ENCODE assay signal across 8 cellular contexts in the genomic region with DNA sequence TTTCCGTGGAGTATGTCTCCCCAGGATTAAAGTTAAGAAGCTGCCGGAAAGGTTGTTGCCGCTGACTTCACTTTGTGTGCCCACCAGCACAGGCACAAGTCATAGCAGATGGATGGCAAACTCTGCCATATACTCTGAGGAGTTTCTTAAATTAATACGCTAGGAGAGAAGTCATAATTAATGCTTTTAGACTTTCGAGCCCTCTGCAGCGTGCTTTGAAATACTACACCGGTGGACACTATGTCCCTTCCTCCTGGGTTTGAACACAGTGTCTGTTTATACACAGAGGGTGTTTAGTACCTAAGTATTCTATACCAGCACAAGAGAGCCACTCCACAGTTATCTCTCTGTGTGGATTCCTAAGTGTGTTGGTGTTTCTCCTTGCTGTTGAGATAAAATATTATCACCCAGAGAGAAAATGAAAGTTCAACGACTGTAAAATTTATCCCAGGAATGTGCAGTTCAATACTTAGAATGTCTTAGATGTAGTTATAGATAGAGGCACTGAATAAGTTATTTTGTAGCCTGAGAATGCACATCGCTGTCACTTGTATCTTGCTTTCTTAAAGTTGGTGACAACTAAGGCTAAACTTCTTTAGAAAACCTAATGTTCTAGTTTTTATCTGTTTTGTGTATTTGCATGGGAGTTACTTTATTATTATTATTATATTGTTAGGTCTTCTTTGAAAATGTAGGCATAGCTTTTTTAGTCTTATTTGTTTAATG. TPM values are rescaled to one million over a fixed set of nuclear protein-coding genes. Genes with fewer than 3 reads are reported as not detected.
DNase-seq lines count a peak whose midpoint lies in the region; FAIRE-seq and TF ChIP-seq lines count a peak whose summit lies in the region.

No MANE protein-coding gene starts in this region.

- no peaks in the 10 kb centered on the region for H3K9me3 Mint-ChIP-seq in Calu3 (ENCODE audit: low read depth, unreplicated experiment)
- no peaks in the 10 kb centered on the region for H3K9me3 Mint-ChIP-seq in immature natural killer cell
- H3K9me3 Mint-ChIP-seq in stimulated activated naive CD8-positive, alpha-beta T cell treated with anti-CD3 and anti-CD28 coated beads, Interleukin-15, Interleukin-2, amounts not matched to agents 100 ng/mL and 50 ng/mL, for 24 hours = no peaks in the 10 kb centered on the region

- peaks cover 46% of the 10 kb centered on the region for H3F3A ChIP-seq in MM.1S (ENCODE audit: insufficient read depth, low read length)

- H3K4me1 ChIP-seq in MM.1S (ENCODE audit: low read length) = peaks cover 29% of the 10 kb centered on the region

- no peak overlapping the region for H2AFZ ChIP-seq in MM.1S (ENCODE audit: low read length)

- peak overlapping the region; percentile 96 for H3K27ac ChIP-seq in MM.1S (ENCODE audit: low read length)

- H3K4me1 Mint-ChIP-seq in Calu3 (ENCODE audit: low read depth, unreplicated experiment) (peaks cover 46% of the 10 kb centered on the region), immature natural killer cell (peaks cover 67 to 82% of the 10 kb centered on the region in 2 donors)
- peaks cover 71% of the 10 kb centered on the region for H3K4me1 Mint-ChIP-seq in stimulated activated naive CD8-positive, alpha-beta T cell treated with anti-CD3 and anti-CD28 coated beads, Interleukin-15, Interleukin-2, amounts not matched to agents 100 ng/mL and 50 ng/mL, for 24 hours (ENCODE audit: low read depth)

- TF ChIP-seq CTCF in Calu3 (IDR thresholded peaks at IDR 0.05; ENCODE audit: unreplicated experiment) = no peak
- TF ChIP-seq CTCF in MM.1S (IDR thresholded peaks at IDR 0.05; ENCODE audit: low read length) = no peak

- no peaks in the 10 kb centered on the region for H3K9me3 ChIP-seq in MM.1S (replicated peaks; ENCODE audit: insufficient read depth, low read length)

- H3K4me2 ChIP-seq in MM.1S (ENCODE audit: low read depth, low read length) = peak overlapping the region; percentile 77

- DNase-seq in Calu3 (no peak), MM.1S (peak; percentile 35), amniotic epithelial cell (ENCODE audit: low read depth) (peak; percentile 37), immature natural killer cell (no peak), cortex of kidney (lab: John Stamatoyannopoulos, UW) (no peak), iPS-NIHi11 (ENCODE audit: low spot score) (no peak), GM12891 (ENCODE audit: insufficient read length, low spot score) (no peak)

- H3K36me3 Mint-ChIP-seq in Calu3 (ENCODE audit: insufficient read depth, unreplicated experiment) (peaks cover 68% of the 10 kb centered on the region), immature natural killer cell (peaks cover 0 to 4% (median 0%) of the 10 kb centered on the region in 3 donors)
- H3K36me3 Mint-ChIP-seq in stimulated activated naive CD8-positive, alpha-beta T cell treated with anti-CD3 and anti-CD28 coated beads, Interleukin-15, Interleukin-2, amounts not matched to agents 100 ng/mL and 50 ng/mL, for 24 hours (ENCODE audit: low read depth) = peaks cover 39% of the 10 kb centered on the region

- H3K4me3 ChIP-seq in MM.1S (ENCODE audit: low read length) = peak overlapping the region; percentile 96

- CTCF ChIA-PET in Calu3 (lab: Charles Lee) = interaction anchor here (0.7 to 2.0 kb wide), 2 partner anchors 11 to 192 kb away, joined by 3 to 11 read pairs; no protein-coding TSS in a partner anchor

- TF ChIP-seq POLR2A in GM12891 (IDR thresholded peaks at IDR 0.05; ENCODE audit: low read depth, low read length) = no peak

- H3K79me2 ChIP-seq in MM.1S (ENCODE audit: low read length) = peaks cover 82% of the 10 kb centered on the region

- 0 out of 2 replicates have a peak, but pooled peaks cover 9% of the 10 kb centered on the region for H4K20me1 ChIP-seq in MM.1S (ENCODE audit: insufficient read depth, low read length)

- H3K9ac ChIP-seq in MM.1S (ENCODE audit: low read length) = peak overlapping the region; percentile 96

- H3K27me3 Mint-ChIP-seq in Calu3 (ENCODE audit: unreplicated experiment) (no peaks in the 10 kb centered on the region), immature natural killer cell (ENCODE audit: low read depth in 3 of 3) (peaks cover 9 to 31% (median 23%) of the 10 kb centered on the region in 3 donors)
- no peaks in the 10 kb centered on the region for H3K27me3 Mint-ChIP-seq in stimulated activated naive CD8-positive, alpha-beta T cell treated with anti-CD3 and anti-CD28 coated beads, Interleukin-15, Interleukin-2, amounts not matched to agents 100 ng/mL and 50 ng/mL, for 24 hours

- H3K36me3 ChIP-seq in MM.1S (replicated peaks; ENCODE audit: insufficient read depth, low read length) = no peaks in the 10 kb centered on the region

- H3K27ac Mint-ChIP-seq in Calu3 (ENCODE audit: unreplicated experiment) = peak overlapping the region; percentile 94
- H3K27ac Mint-ChIP-seq in immature natural killer cell = peak overlapping the region; percentile 86 to 98 (median 95)
- H3K27ac Mint-ChIP-seq in stimulated activated naive CD8-positive, alpha-beta T cell treated with anti-CD3 and anti-CD28 coated beads, Interleukin-15, Interleukin-2, amounts not matched to agents 100 ng/mL and 50 ng/mL, for 24 hours = peak overlapping the region; percentile 93

- no peaks in the 10 kb centered on the region for H3K27me3 ChIP-seq in MM.1S (replicated peaks; ENCODE audit: insufficient read depth, low read length)

- H3K4me3 Mint-ChIP-seq in Calu3 (ENCODE audit: low read depth, unreplicated experiment) (peak overlapping the region; percentile 88), immature natural killer cell (peak overlapping the region; percentile 92 to 99 (median 98))
- H3K4me3 Mint-ChIP-seq in stimulated activated naive CD8-positive, alpha-beta T cell treated with anti-CD3 and anti-CD28 coated beads, Interleukin-15, Interleukin-2, amounts not matched to agents 100 ng/mL and 50 ng/mL, for 24 hours = peak overlapping the region; percentile 88

- FAIRE-seq in GM12891 (lab: Jason Lieb, UNC) = no peak

- no TSS peak for BruUV-seq in Calu3 (replicated peaks; lab: Mats Ljungman, UMichigan)

- intact Hi-C loops in Calu3 (cut with micrococcal nuclease; ENCODE audit: unreplicated experiment) = loop anchor here (2.0 to 10.0 kb wide), 4 partner anchors 78 to 836 kb away; no protein-coding TSS in a partner anchor

- no peaks in the 10 kb centered on the region for H3K9me2 ChIP-seq in MM.1S (replicated peaks; ENCODE audit: insufficient read depth, low read length)

TF ChIP-seq in GM12891, 5 proteins besides CTCF, POLR2A, EP300 and RAD21:
- TF ChIP-seq SPI1 (IDR thresholded peaks at IDR 0.05; ENCODE audit: low read depth, low read length) (no peak), POLR2AphosphoS5 (IDR thresholded peaks at IDR 0.05; ENCODE audit: low read depth, low read length) (no peak), TAF1 (IDR thresholded peaks at IDR 0.05; ENCODE audit: low read depth, low read length) (no peak), POU2F2 (IDR thresholded peaks at IDR 0.05; ENCODE audit: low read depth, low read length) (no peak), PAX5 (IDR thresholded peaks at IDR 0.05; ENCODE audit: insufficient read depth, low read length, severe bottlenecking) (no peak)

RNA-seq across cellular contexts. Expression of a gene that starts 1.6 kb away (rescaled TPM):
- 164 and 183 TPM in 2 replicates for total RNA-seq in Calu3 (2022)
- polyA plus RNA-seq in immature natural killer cell = 100 to 1,000 TPM; 270 to 399 (median 286) TPM
- 103 TPM for polyA plus RNA-seq in GM12891 (2012; ENCODE audit: low read depth, missing spikeins)

Comparison
In these comparisons a context has a peak if more than half of its experiments do, and no peak if none do; other contexts are left out.
1. DNase-seq: peak in MM.1S (single experiment) and amniotic epithelial cell (single experiment); none in Calu3 (single experiment), immature natural killer cell (0 of 3), cortex of kidney (single experiment), iPS-NIHi11 (single experiment) and GM12891 (single experiment).
2. Peak in every context shown above with its lines, with median percentiles within 50 percentile points of each other: H3K27ac Mint-ChIP-seq and H3K4me3 Mint-ChIP-seq.